In genomic region chr15:85858586-85859375, GRCh38 we compare ENCODE assay signal across 8 cellular contexts.
DNase-seq lines count a peak whose midpoint lies in the region; ATAC-seq, FAIRE-seq and TF ChIP-seq lines count a peak whose summit lies in the region.

No MANE protein-coding gene starts in this region.

- ATAC-seq in CD8-positive, alpha-beta T cell = peak; percentile 87
- ATAC-seq in GM19438 (IDR thresholded peaks at IDR 0.05; ENCODE audit: low read depth, unreplicated experiment) = peak; percentile 89
- peak; percentile 90 for ATAC-seq in HG03469 (IDR thresholded peaks at IDR 0.05; ENCODE audit: unreplicated experiment)
- peak; percentile 94 for ATAC-seq in activated CD8-positive, alpha-beta memory T cell treated with anti-CD3 and anti-CD28 coated beads, Interleukin-2, amount 10 ng/mL, durations not matched to agents 7 days and 5 days

- no peak for TF ChIP-seq POLR2A in endothelial cell of umbilical vein (IDR thresholded peaks at IDR 0.05; ENCODE audit: low read depth, low read length)

- H3K36me3 ChIP-seq in CD8-positive, alpha-beta T cell (ENCODE audit: insufficient read depth, low read length) = no peaks in the 10 kb centered on the region
- H3K36me3 ChIP-seq in endothelial cell of umbilical vein (ENCODE audit: control insufficient read depth in 2 of 2, extremely low read depth in 1 of 2, insufficient read depth in 2 of 2, low read length in 2 of 2) = no peaks in the 10 kb centered on the region

- no peak overlapping the region for H3K4me2 ChIP-seq in endothelial cell of umbilical vein (ENCODE audit: insufficient read depth, low read length)

- TF ChIP-seq CTCF in CD8-positive, alpha-beta T cell (IDR thresholded peaks at IDR 0.05) = peak; percentile 76
- TF ChIP-seq CTCF in endothelial cell of umbilical vein (IDR thresholded peaks at IDR 0.05; ENCODE audit: extremely low read depth in 1 of 2, insufficient read depth in 1 of 2, low read depth in 1 of 2, low read length in 2 of 2) = peak; percentile 80 to 84

- no peaks in the 10 kb centered on the region for H3K36me3 Mint-ChIP-seq in CD8-positive, alpha-beta T cell
- H3K36me3 Mint-ChIP-seq in activated CD8-positive, alpha-beta memory T cell treated with anti-CD3 and anti-CD28 coated beads, Interleukin-2, amount 10 ng/mL, durations not matched to agents 7 days and 5 days = no peaks in the 10 kb centered on the region

- H3K27me3 Mint-ChIP-seq in CD8-positive, alpha-beta T cell (ENCODE audit: low read depth) = peaks cover 29% of the 10 kb centered on the region
- peaks cover 32% of the 10 kb centered on the region for H3K27me3 Mint-ChIP-seq in activated CD8-positive, alpha-beta memory T cell treated with anti-CD3 and anti-CD28 coated beads, Interleukin-2, amount 10 ng/mL, durations not matched to agents 7 days and 5 days

- peaks cover 4% of the 10 kb centered on the region for H3K4me1 ChIP-seq in CD8-positive, alpha-beta T cell (ENCODE audit: insufficient read depth, low read length)
- no peaks in the 10 kb centered on the region for H3K4me1 ChIP-seq in endothelial cell of umbilical vein (ENCODE audit: control insufficient read depth, extremely low read depth, insufficient read depth, low read length)

- H3K9ac ChIP-seq in endothelial cell of umbilical vein (replicated peaks; ENCODE audit: extremely low read depth, insufficient read depth, low read length) = no peak overlapping the region

- no peaks in the 10 kb centered on the region for H3K27me3 ChIP-seq in CD8-positive, alpha-beta T cell (ENCODE audit: insufficient read depth, low read length)
- peaks cover 3 to 5% of the 10 kb centered on the region in 2 experiments for H3K27me3 ChIP-seq in endothelial cell of umbilical vein (ENCODE audit: control insufficient read depth in 2 of 2, insufficient read depth in 2 of 2, low read length in 2 of 2)

- no TSS peak for BruUV-seq in endothelial cell of umbilical vein (replicated peaks; lab: Mats Ljungman, UMichigan)

- intact Hi-C loops in CD8-positive, alpha-beta T cell (cut with DNase I, micrococcal nuclease) = loop anchor here in 1 of 2 experiments (1.0 kb wide), 1 partner anchor 885 kb away; no protein-coding TSS in a partner anchor
- intact Hi-C loops in endothelial cell of umbilical vein (cut with micrococcal nuclease) = loop anchor here (5.0 kb wide), 1 partner anchor 764 kb away; no protein-coding TSS in a partner anchor

- DNase-seq in CD8-positive, alpha-beta T cell = peak; percentile 54 to 80 (median 73)
- peak; percentile 47 for DNase-seq in NCI-H82 treated with DMSO at 0.1 percent for 48 hours (lab: John Stamatoyannopoulos, UW; ENCODE audit: unreplicated experiment)
- DNase-seq in activated CD8-positive, alpha-beta memory T cell treated with anti-CD3 and anti-CD28 coated beads, Interleukin-2, amount 10 ng/mL, durations not matched to agents 7 days and 5 days = peak; percentile 85
- DNase-seq in endothelial cell of umbilical vein (ENCODE audit: low read depth, low spot score) = peak; percentile 45
- peak; percentile 9 for DNase-seq in middle frontal gyrus (ENCODE audit: extremely low spot score, low spot score)
- DNase-seq in stimulated activated CD8-positive, alpha-beta memory T cell treated with anti-CD3 and anti-CD28 coated beads, Interleukin-4, amount 100 ng/mL, for 48 hours = peak; percentile 89

- no peak overlapping the region for H3K27ac Mint-ChIP-seq in CD8-positive, alpha-beta T cell
- H3K27ac Mint-ChIP-seq in activated CD8-positive, alpha-beta memory T cell treated with anti-CD3 and anti-CD28 coated beads, Interleukin-2, amount 10 ng/mL, durations not matched to agents 7 days and 5 days = no peak overlapping the region

- CTCF ChIA-PET in CD8-positive, alpha-beta T cell (lab: Charles Lee) = interaction anchor here (0.7 to 1.9 kb wide), 6 partner anchors 11 to 568 kb away, joined by 3 to 8 read pairs (median 4); no protein-coding TSS in a partner anchor
- CTCF ChIA-PET in activated CD8-positive, alpha-beta memory T cell treated with anti-CD3 and anti-CD28 coated beads, Interleukin-2, amount 10 ng/mL, durations not matched to agents 7 days and 5 days (lab: Charles Lee) = interaction anchor here (0.7 to 3.0 kb wide), 6 partner anchors 9 to 22 kb away, joined by 3 to 30 read pairs (median 3); no protein-coding TSS in a partner anchor
- CTCF ChIA-PET in endothelial cell of umbilical vein (lab: Charles Lee) = interaction anchor here (0.9 to 2.1 kb wide), 4 partner anchors 10 to 31 kb away, joined by 3 to 10 read pairs (median 6); no protein-coding TSS in a partner anchor

- H2AFZ ChIP-seq in endothelial cell of umbilical vein (ENCODE audit: low read depth, low read length) = peak overlapping the region; percentile 59

- H3K9me3 Mint-ChIP-seq in CD8-positive, alpha-beta T cell = no peaks in the 10 kb centered on the region
- no peaks in the 10 kb centered on the region for H3K9me3 Mint-ChIP-seq in activated CD8-positive, alpha-beta memory T cell treated with anti-CD3 and anti-CD28 coated beads, Interleukin-2, amount 10 ng/mL, durations not matched to agents 7 days and 5 days (ENCODE audit: low read depth)

- no peak overlapping the region for H3K4me3 ChIP-seq in CD8-positive, alpha-beta T cell (ENCODE audit: low read depth, low read length)
- H3K4me3 ChIP-seq in endothelial cell of umbilical vein (replicated peaks in 1 of 3; ENCODE audit: insufficient read depth in 1 of 3, low read depth in 1 of 3, low read length in 3 of 3) = no peak overlapping the region

- FAIRE-seq in endothelial cell of umbilical vein (lab: Jason Lieb, UNC) = peak; percentile 87

- no peaks in the 10 kb centered on the region for H3K79me2 ChIP-seq in endothelial cell of umbilical vein (ENCODE audit: control insufficient read depth, insufficient read depth, low read length)

- no peak overlapping the region for H3K27ac ChIP-seq in CD8-positive, alpha-beta T cell (ENCODE audit: low read depth, low read length)
- H3K27ac ChIP-seq in endothelial cell of umbilical vein (ENCODE audit: insufficient read depth, low read depth, low read length) = no peak overlapping the region

- H3K9me1 ChIP-seq in endothelial cell of umbilical vein (replicated peaks; ENCODE audit: control insufficient read depth, extremely low read depth, insufficient read depth, low read length) = no peaks in the 10 kb centered on the region

- dilution Hi-C loops in endothelial cell of umbilical vein (cut with MboI; ENCODE audit: extremely low pct_ligation_motif_present, low sequenced_read_pairs) = no loop called here

- H4K20me1 ChIP-seq in endothelial cell of umbilical vein (replicated peaks; ENCODE audit: control insufficient read depth, extremely low read depth, insufficient read depth, low read length) = no peaks in the 10 kb centered on the region

- peaks cover 7% of the 10 kb centered on the region for H3K4me1 Mint-ChIP-seq in CD8-positive, alpha-beta T cell (ENCODE audit: low read depth)
- H3K4me1 Mint-ChIP-seq in activated CD8-positive, alpha-beta memory T cell treated with anti-CD3 and anti-CD28 coated beads, Interleukin-2, amount 10 ng/mL, durations not matched to agents 7 days and 5 days = peaks cover 13% of the 10 kb centered on the region

- POLR2A ChIA-PET in CD8-positive, alpha-beta T cell (lab: Charles Lee) = no interaction called here
- POLR2A ChIA-PET in endothelial cell of umbilical vein (lab: Charles Lee) = no interaction called here

- H3K9me3 ChIP-seq in CD8-positive, alpha-beta T cell (ENCODE audit: low read length) = no peaks in the 10 kb centered on the region
- no peaks in the 10 kb centered on the region for H3K9me3 ChIP-seq in endothelial cell of umbilical vein (replicated peaks; ENCODE audit: control insufficient read depth, insufficient read depth, low read length)

- H3K4me3 Mint-ChIP-seq in CD8-positive, alpha-beta T cell = no peak overlapping the region
- H3K4me3 Mint-ChIP-seq in activated CD8-positive, alpha-beta memory T cell treated with anti-CD3 and anti-CD28 coated beads, Interleukin-2, amount 10 ng/mL, durations not matched to agents 7 days and 5 days = peak overlapping the region; percentile 4

TF ChIP-seq in endothelial cell of umbilical vein, 7 proteins besides CTCF, POLR2A, EP300 and RAD21:
- TF ChIP-seq POLR2AphosphoS5 (IDR thresholded peaks at IDR 0.05; ENCODE audit: insufficient read depth, low read depth, low read length) (no peak), EZH2 (IDR thresholded peaks at IDR 0.05; ENCODE audit: borderline replicate concordance, low read depth, low read length, severe bottlenecking) (no peak), FOS (IDR thresholded peaks at IDR 0.05; ENCODE audit: borderline replicate concordance, insufficient read depth, low read length) (no peak), JUN (IDR thresholded peaks at IDR 0.05; ENCODE audit: borderline replicate concordance, insufficient read depth, insufficient read length, low read depth) (no peak)
TF ChIP-seq in endothelial cell of umbilical vein: peak in this region for 0.

Comparison
In these comparisons a context has a peak if more than half of its experiments do, and no peak if none do; other contexts are left out.
1. DNase-seq: peak in every context shown above with its lines; median percentile 89 in stimulated activated CD8-positive, alpha-beta memory T cell treated with anti-CD3 and anti-CD28 coated beads, Interleukin-4, amount 100 ng/mL, for 48 hours; 85 in activated CD8-positive, alpha-beta memory T cell treated with anti-CD3 and anti-CD28 coated beads, Interleukin-2, amount 10 ng/mL, durations not matched to agents 7 days and 5 days; 73 in CD8-positive, alpha-beta T cell; 47 in NCI-H82 treated with DMSO at 0.1 percent for 48 hours; 45 in endothelial cell of umbilical vein; 9 in middle frontal gyrus.